ENCODE assay signal across 20 cellular contexts in the genomic region with DNA sequence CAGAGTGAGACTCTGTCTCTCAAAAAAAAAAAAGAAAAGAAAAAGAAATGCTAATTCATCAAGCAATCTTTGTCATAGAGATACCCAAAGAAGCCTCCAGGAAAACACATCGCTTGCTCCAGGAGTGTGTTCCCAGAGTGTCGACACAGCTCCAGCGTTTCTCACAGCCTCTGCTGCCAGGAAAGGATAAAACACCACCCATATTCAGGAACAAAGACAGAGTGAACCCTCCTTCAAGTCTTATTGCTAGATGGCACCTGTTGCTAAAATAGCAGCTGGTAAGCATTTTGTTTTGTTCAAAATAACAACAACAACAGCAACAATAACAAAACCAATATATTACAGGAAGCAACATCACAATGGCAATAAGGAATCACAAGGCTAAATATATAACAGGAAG. TPM values are rescaled to one million over a fixed set of nuclear protein-coding genes. Genes with fewer than 3 reads are reported as not detected.
"Had no signal": no experiment of that assay in that cellular context is flagged by ENCODE, and none has a peak within 500 bp of the region (broad histone marks: within the 10 kb centered on the region; RNA-seq: fewer than 3 reads in every experiment).

No MANE protein-coding gene starts in this region.

- H3K9me3 Mint-ChIP-seq: activated CD4-positive, alpha-beta memory T cell treated with anti-CD3 and anti-CD28 coated beads, Interleukin-2, amount 10 ng/mL, durations not matched to agents 7 days and 5 days; activated naive CD4-positive, alpha-beta T cell treated with anti-CD3 and anti-CD28 coated beads, Interleukin-2, amount 10 ng/mL, durations not matched to agents 7 days and 5 days; activated T-helper 17 cell treated with anti-CD3 and anti-CD28 coated beads, Interleukin-2, amount 50 U/mL, for 72 hours; mesothelial cell of epicardium had no signal

- ATAC-seq: activated T-helper 17 cell treated with anti-CD3 and anti-CD28 coated beads, Interleukin-2, amount 50 U/mL, for 72 hours; esophagus mucosa; left cardiac atrium; lower lobe of right lung; upper lobe of right lung had no signal

- H3K9me3 ChIP-seq: lower lobe of right lung, sigmoid colon, suprapubic skin, upper lobe of right lung had no signal

- H3K27me3 ChIP-seq: sigmoid colon had no signal

- H3K36me3 ChIP-seq: lower lobe of right lung, sigmoid colon, suprapubic skin, upper lobe of right lung had no signal

- H3K27ac ChIP-seq: lower lobe of right lung, sigmoid colon, suprapubic skin, upper lobe of right lung had no signal

- H3K4me3 ChIP-seq: lower lobe of right lung, sigmoid colon, suprapubic skin, upper lobe of right lung had no signal

- DNase-seq: activated CD4-positive, alpha-beta memory T cell treated with anti-CD3 and anti-CD28 coated beads, Interleukin-2, amount 10 ng/mL, durations not matched to agents 7 days and 5 days; activated CD4-positive, alpha-beta T cell treated with anti-CD3 and anti-CD28 coated beads for 1 hour; activated CD8-positive, alpha-beta memory T cell treated with anti-CD3 and anti-CD28 coated beads, Interleukin-2, amount 50 U/mL, for 48 hours; activated naive CD4-positive, alpha-beta T cell treated with anti-CD3 and anti-CD28 coated beads, Interleukin-2, amount 10 ng/mL, durations not matched to agents 7 days and 5 days; amniotic stem cell; cerebellar nuclear complex; dermis blood vessel endothelial cell; left cardiac atrium; lower lobe of right lung; sigmoid colon; stimulated activated CD4-positive, alpha-beta T cell treated with anti-CD3 and anti-CD28 coated beads, Interleukin-2, amount 100 ng/mL, for 24 hours; stimulated activated naive CD4-positive, alpha-beta T cell treated with Interleukin-2 at 50 U/mL for 16 hours; T-helper 9 cell; upper lobe of right lung had no signal

- H3K36me3 Mint-ChIP-seq: activated naive CD4-positive, alpha-beta T cell treated with anti-CD3 and anti-CD28 coated beads, Interleukin-2, amount 10 ng/mL, durations not matched to agents 7 days and 5 days; mesothelial cell of epicardium had no signal

- H3K4me3 Mint-ChIP-seq: activated CD4-positive, alpha-beta memory T cell treated with anti-CD3 and anti-CD28 coated beads, Interleukin-2, amount 10 ng/mL, durations not matched to agents 7 days and 5 days; activated naive CD4-positive, alpha-beta T cell treated with anti-CD3 and anti-CD28 coated beads, Interleukin-2, amount 10 ng/mL, durations not matched to agents 7 days and 5 days; activated T-helper 17 cell treated with anti-CD3 and anti-CD28 coated beads, Interleukin-2, amount 50 U/mL, for 72 hours; mesothelial cell of epicardium had no signal

- H3K27ac Mint-ChIP-seq: activated CD4-positive, alpha-beta memory T cell treated with anti-CD3 and anti-CD28 coated beads, Interleukin-2, amount 10 ng/mL, durations not matched to agents 7 days and 5 days; activated naive CD4-positive, alpha-beta T cell treated with anti-CD3 and anti-CD28 coated beads, Interleukin-2, amount 10 ng/mL, durations not matched to agents 7 days and 5 days; activated T-helper 17 cell treated with anti-CD3 and anti-CD28 coated beads, Interleukin-2, amount 50 U/mL, for 72 hours; mesothelial cell of epicardium had no signal

RNA-seq across cellular contexts. Expression of a gene that starts 3.1 kb away (rescaled TPM):
- total RNA-seq: pulmonary artery endothelial cell had no signal

RNA-seq across cellular contexts. Expression of a gene that starts 16.9 kb away (rescaled TPM):
- total RNA-seq: activated T-helper 17 cell treated with anti-CD3 and anti-CD28 coated beads, Interleukin-2, amount 50 U/mL, for 72 hours; dermis blood vessel endothelial cell; lower lobe of right lung; mesothelial cell of epicardium; osteoblast; pulmonary artery endothelial cell; suprapubic skin; upper lobe of right lung had no signal
